In genomic region chr2:47226124-47227040, GRCh38 we compare ENCODE assay signal across 12 cellular contexts. TPM values are rescaled to one million over a fixed set of nuclear protein-coding genes. Genes with fewer than 3 reads are reported as not detected.
A peak's percentile ranks its signal among the peaks of the same experiment; 100 is the strongest.
DNase-seq lines count a peak whose midpoint lies in the region; ATAC-seq, FAIRE-seq and TF ChIP-seq lines count a peak whose summit lies in the region.
"Had no signal": no experiment of that assay in that cellular context is flagged by ENCODE, and none has a peak within 500 bp of the region (broad histone marks: within the 10 kb centered on the region; RNA-seq: fewer than 3 reads in every experiment).

No MANE protein-coding gene starts in this region.

- peak; percentile 63 for DNase-seq in ELF-1 (ENCODE audit: low read depth, low spot score)
- DNase-seq in NCI-H2081 (lab: John Stamatoyannopoulos, UW), result peak; percentile 85 to 97
- no peak for DNase-seq in GM12878 (ENCODE audit: low read depth, low spot score)
- DNase-seq in neural progenitor cell (ENCODE audit: low spot score), result no peak
- no peak for DNase-seq in activated CD8-positive, alpha-beta T cell treated with anti-CD3 and anti-CD28 coated beads, Interleukin-2, amount 10 ng/mL, durations not matched to agents 7 days and 5 days
- DNase-seq in KG1 (lab: John Stamatoyannopoulos, UW), result no peak
- no peak for DNase-seq in T-helper 1 cell
- DNase-seq: activated gamma-delta T cell; Kasumi-1; stimulated activated CD4-positive, alpha-beta T cell treated with anti-CD3 and anti-CD28 coated beads, Interleukin-4, amount 100 ng/mL, for 1 hour had no signal

- no peak for TF ChIP-seq EP300 in GM12878 (IDR thresholded peaks at IDR 0.05; ENCODE audit: borderline replicate concordance in 1 of 2, control insufficient read depth in 1 of 2, low read depth in 2 of 2, low read length in 2 of 2)

- no TSS peak for BruUV-seq in GM12878 (replicated peaks; lab: Mats Ljungman, UMichigan)

- H3K9me3 Mint-ChIP-seq in neural progenitor cell, result peaks cover 2% of the 10 kb centered on the region
- no peaks in the 10 kb centered on the region for H3K9me3 Mint-ChIP-seq in activated CD8-positive, alpha-beta T cell treated with anti-CD3 and anti-CD28 coated beads, Interleukin-2, amount 10 ng/mL, durations not matched to agents 7 days and 5 days (ENCODE audit: insufficient read depth)

- H3K27ac Mint-ChIP-seq in neural progenitor cell, result peak overlapping the region; percentile 98
- H3K27ac Mint-ChIP-seq in activated CD8-positive, alpha-beta T cell treated with anti-CD3 and anti-CD28 coated beads, Interleukin-2, amount 10 ng/mL, durations not matched to agents 7 days and 5 days, result no peak overlapping the region

- H3K79me2 ChIP-seq in GM12878 (ENCODE audit: control insufficient read depth, insufficient read depth, low read length), result no peaks in the 10 kb centered on the region
- no peaks in the 10 kb centered on the region for H3K79me2 ChIP-seq in neural progenitor cell (ENCODE audit: low read depth)

- CTCF ChIA-PET in GM12878 (lab: Yijun Ruan, JAX), result interaction anchor here (0.8 kb wide), 1 partner anchor 13 kb away, joined by 3 read pairs; no protein-coding TSS in a partner anchor
- CTCF ChIA-PET in activated CD8-positive, alpha-beta T cell treated with anti-CD3 and anti-CD28 coated beads, Interleukin-2, amount 10 ng/mL, durations not matched to agents 7 days and 5 days (lab: Charles Lee), result interaction anchor here (1.6 kb wide), 1 partner anchor 46 kb away, joined by 3 read pairs; no protein-coding TSS in a partner anchor

- H3K36me3 ChIP-seq in GM12878 (ENCODE audit: control insufficient read depth in 2 of 2, insufficient read depth in 2 of 2, low read length in 1 of 2), result no peaks in the 10 kb centered on the region
- no peaks in the 10 kb centered on the region for H3K36me3 ChIP-seq in neural progenitor cell
- H3K36me3 ChIP-seq: uterus had no signal

- TF ChIP-seq CTCF in GM12878 (IDR thresholded peaks at IDR 0.05 in 2 of 3, conservative IDR thresholded peaks at IDR 0.05 in 1 of 3; ENCODE audit: control insufficient read depth in 2 of 3, extremely low read depth in 1 of 3, insufficient read depth in 1 of 3, low read depth in 3 of 3, low read length in 3 of 3) (no peak), neural progenitor cell (IDR thresholded peaks at IDR 0.05) (no peak)

- H3K9ac ChIP-seq in GM12878 (ENCODE audit: control insufficient read depth, insufficient read depth, low read length), result no peak overlapping the region
- H3K9ac ChIP-seq in neural progenitor cell, result no peak overlapping the region

- TF ChIP-seq RAD21 in GM12878 (IDR thresholded peaks at IDR 0.05; ENCODE audit: insufficient read depth, low read depth, low read length), result no peak

- peaks cover 10% of the 10 kb centered on the region for H3F3A ChIP-seq in neural progenitor cell (ENCODE audit: low read depth)

- H4K20me1 ChIP-seq in GM12878 (ENCODE audit: control insufficient read depth, insufficient read depth), result no peaks in the 10 kb centered on the region
- H4K20me1 ChIP-seq in neural progenitor cell (ENCODE audit: low read depth), result no peaks in the 10 kb centered on the region

- in situ Hi-C loops in GM12878 (cut with MboI), result no loop called here

- WGBS in GM12878 (ENCODE audit: insufficient coverage, insufficient replicate concordance, low lambda C conversion rate, missing lambda C conversion rate), result 58% methylated on average over 7 of the region's 7 CpGs

- 0 out of 4 replicates have a peak, but pooled peaks cover 0 to 3% of the 10 kb centered on the region in 2 experiments for H3K27me3 ChIP-seq in GM12878 (replicated peaks in 1 of 2; ENCODE audit: control insufficient read depth in 2 of 2, insufficient read depth in 2 of 2, low read length in 1 of 2)
- H3K27me3 ChIP-seq in neural progenitor cell, result no peaks in the 10 kb centered on the region
- H3K27me3 ChIP-seq: uterus had no signal

- intact Hi-C loops in GM12878 (cut with micrococcal nuclease; ENCODE audit: unreplicated experiment), result no loop called here

- peaks cover 57% of the 10 kb centered on the region for H3K4me1 Mint-ChIP-seq in neural progenitor cell
- peaks cover 4% of the 10 kb centered on the region for H3K4me1 Mint-ChIP-seq in activated CD8-positive, alpha-beta T cell treated with anti-CD3 and anti-CD28 coated beads, Interleukin-2, amount 10 ng/mL, durations not matched to agents 7 days and 5 days (ENCODE audit: low read depth)

- peak; percentile 57 for ATAC-seq in GM12878
- ATAC-seq in GM21423 (IDR thresholded peaks at IDR 0.05; ENCODE audit: unreplicated experiment), result no peak
- no peak for ATAC-seq in activated CD8-positive, alpha-beta T cell treated with anti-CD3 and anti-CD28 coated beads, Interleukin-2, amount 10 ng/mL, durations not matched to agents 7 days and 5 days

- H2AFZ ChIP-seq in GM12878 (ENCODE audit: control insufficient read depth, low read depth, low read length) (no peak overlapping the region; the same call in 1 of the 2 replicates), neural progenitor cell (replicated peaks) (no peak overlapping the region)

- H3K27ac ChIP-seq in GM12878 (ENCODE audit: control insufficient read depth, insufficient read depth) (no peak overlapping the region), neural progenitor cell (no peak overlapping the region)
- H3K27ac ChIP-seq: uterus had no signal

- H3K4me2 ChIP-seq in GM12878 (ENCODE audit: control insufficient read depth, insufficient read depth) (no peak overlapping the region), neural progenitor cell (no peak overlapping the region)

- H3K4me3 ChIP-seq in GM12878 (no peak overlapping the region), neural progenitor cell (no peak overlapping the region)
- H3K4me3 ChIP-seq: uterus had no signal

- SMC1A ChIA-PET in GM12878 (lab: Charles Lee; ENCODE audit: uncharacterized antibody, unreplicated experiment), result interaction anchor here (0.6 to 1.8 kb wide), 5 partner anchors 11 to 117 kb away, joined by 3 to 4 read pairs (median 3); no protein-coding TSS in a partner anchor

- peaks cover 8% of the 10 kb centered on the region for H3K27me3 Mint-ChIP-seq in neural progenitor cell (ENCODE audit: insufficient read depth, low read depth)
- H3K27me3 Mint-ChIP-seq in activated CD8-positive, alpha-beta T cell treated with anti-CD3 and anti-CD28 coated beads, Interleukin-2, amount 10 ng/mL, durations not matched to agents 7 days and 5 days (ENCODE audit: low read depth), result peaks cover 11% of the 10 kb centered on the region

- POLR2A ChIA-PET in GM12878 (lab: Charles Lee), result no interaction called here
- POLR2A ChIA-PET in activated CD8-positive, alpha-beta T cell treated with anti-CD3 and anti-CD28 coated beads, Interleukin-2, amount 10 ng/mL, durations not matched to agents 7 days and 5 days (lab: Charles Lee), result no interaction called here

- TF ChIP-seq POLR2A in GM12878 (IDR thresholded peaks at IDR 0.05; ENCODE audit: low read depth, low read length), result no peak

- no peaks in the 10 kb centered on the region for H3K36me3 Mint-ChIP-seq in neural progenitor cell
- H3K36me3 Mint-ChIP-seq in activated CD8-positive, alpha-beta T cell treated with anti-CD3 and anti-CD28 coated beads, Interleukin-2, amount 10 ng/mL, durations not matched to agents 7 days and 5 days (ENCODE audit: low read depth), result no peaks in the 10 kb centered on the region

- H3K4me1 ChIP-seq in GM12878 (ENCODE audit: control insufficient read depth, insufficient read depth, low read length) (no peaks in the 10 kb centered on the region), neural progenitor cell (peaks cover 17% of the 10 kb centered on the region)

- H3K4me3 Mint-ChIP-seq in neural progenitor cell, result no peak overlapping the region
- no peak overlapping the region for H3K4me3 Mint-ChIP-seq in activated CD8-positive, alpha-beta T cell treated with anti-CD3 and anti-CD28 coated beads, Interleukin-2, amount 10 ng/mL, durations not matched to agents 7 days and 5 days

- RAD21 ChIA-PET in GM12878 (lab: Charles Lee; ENCODE audit: unreplicated experiment), result interaction anchor here (0.9 kb wide), 1 partner anchor 97 kb away, joined by 3 read pairs; no protein-coding TSS in a partner anchor

- H3K9me3 ChIP-seq in GM12878 (replicated peaks; ENCODE audit: control insufficient read depth, insufficient read depth, low read length) (no peaks in the 10 kb centered on the region), neural progenitor cell (ENCODE audit: low read depth) (no peaks in the 10 kb centered on the region)
- H3K9me3 ChIP-seq: uterus had no signal

- FAIRE-seq in GM12878 (lab: Jason Lieb, UNC), result no peak

TF ChIP-seq in GM12878, 131 proteins besides CTCF, POLR2A, EP300 and RAD21:
- peak; percentile 54; the same call in 1 of the 2 replicates for TF ChIP-seq SPI1 (IDR thresholded peaks at IDR 0.05; ENCODE audit: borderline replicate concordance, insufficient read depth, low read depth, low read length)
- TF ChIP-seq FOXK2 (IDR thresholded peaks at IDR 0.05), result no peak
- peak in 1 of 2 experiments; percentile 45; a peak in 1 of 4 replicates for TF ChIP-seq BHLHE40 (IDR thresholded peaks at IDR 0.05; ENCODE audit: borderline replicate concordance in 1 of 2, low read depth in 2 of 2, low read length in 1 of 2)
- no peak for TF ChIP-seq CREB1 (IDR thresholded peaks at IDR 0.05; ENCODE audit: low read depth)

RNA-seq across cellular contexts. Expression of gene CALM2, which starts 50.1 kb away (rescaled TPM):
- 144 and 147 TPM in 2 replicates for total RNA-seq in GM12878 (2013; cell fraction: nucleolus; rRNA removed)
- total RNA-seq in GM12878 (2014; rRNA removed) (287 and 392 TPM in 2 replicates), GM12878 (2014; rRNA removed; fragmentation: Illumina TruSeq; extraction: Trizol) (459 and 463 TPM in 2 replicates), GM12878 (2021) (322 and 324 TPM in 2 replicates), neural progenitor cell (ENCODE audit: low replicate concordance) (440 and 768 TPM in 2 replicates)
- 265 TPM for polyA plus RNA-seq in GM12878 (2011; ENCODE audit: low read depth)
- polyA plus RNA-seq in GM12878 (2011; rRNA removed) (602 and 880 TPM in 2 replicates), GM12878 (2014; fragmentation: Illumina TruSeq; extraction: Trizol) (460 and 489 TPM in 2 replicates), GM12878 (2014; fragmentation: Nextera tagmentation; extraction: Ambion mirVana) (1,000 to 10,000 TPM; 1,104 to 1,835 TPM), GM12878 (2014; rRNA removed) (228 and 253 TPM in 2 replicates), GM12878 (2016; fragmentation: Nextera tagmentation; extraction: Ambion mirVana) (100 to 1,000 TPM; 947 to 992 TPM)
- 153 and 208 TPM in 2 replicates for polyA plus RNA-seq in GM12878 (2011; cell fraction: cytosol; rRNA removed)
- 177 and 264 TPM in 2 replicates for polyA plus RNA-seq in GM12878 (2011; cell fraction: nucleus; rRNA removed)
- polyA plus RNA-seq in GM12878 (2012), result 354 and 366 TPM in 2 replicates
- polyA minus RNA-seq in GM12878 (2011; rRNA and poly(A)+ RNA removed), result 106 and 167 TPM in 2 replicates
- 60.4 and 96.6 TPM in 2 replicates for polyA minus RNA-seq in GM12878 (2011; cell fraction: cytosol; rRNA and poly(A)+ RNA removed)
- 57.7 and 86.6 TPM in 2 replicates for polyA minus RNA-seq in GM12878 (2011; cell fraction: nucleus; rRNA and poly(A)+ RNA removed)
- total RNA-seq in activated CD8-positive, alpha-beta T cell treated with anti-CD3 and anti-CD28 coated beads, Interleukin-2, amount 10 ng/mL, durations not matched to agents 7 days and 5 days, result 100 to 1,000 TPM; 439 to 472 TPM

Comparison
In these comparisons a context has a peak if more than half of its experiments do, and no peak if none do; other contexts are left out.
1. DNase-seq: peak in ELF-1 (single experiment) and NCI-H2081 (2 of 2); none in GM12878 (single experiment), neural progenitor cell (single experiment), activated CD8-positive, alpha-beta T cell treated with anti-CD3 and anti-CD28 coated beads, Interleukin-2, amount 10 ng/mL, durations not matched to agents 7 days and 5 days (single experiment), KG1 (single experiment) and T-helper 1 cell (0 of 5).